10 cellular contexts compared by ENCODE assay signal in the genomic region with DNA sequence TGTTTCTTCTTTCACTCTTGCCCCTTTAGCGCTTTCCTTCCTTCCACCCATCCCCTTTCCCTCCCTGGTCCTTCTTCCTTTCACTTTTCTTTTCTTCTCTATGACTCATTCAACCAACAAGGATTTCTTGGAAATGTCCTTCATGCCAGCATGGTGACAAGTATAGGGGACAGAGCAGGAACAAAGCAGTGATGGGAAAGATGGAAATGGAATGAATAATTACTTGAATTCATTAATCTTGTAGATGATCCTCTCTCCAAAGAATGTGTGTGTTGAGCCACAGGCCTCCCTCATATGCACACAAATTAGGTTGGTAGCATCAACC. TPM values are rescaled to one million over a fixed set of nuclear protein-coding genes. Genes with fewer than 3 reads are reported as not detected.
DNase-seq lines count a peak whose midpoint lies in the region; ATAC-seq and TF ChIP-seq lines count a peak whose summit lies in the region.
"Had no signal": no experiment of that assay in that cellular context is flagged by ENCODE, and none has a peak within 500 bp of the region (broad histone marks: within the 10 kb centered on the region; RNA-seq: fewer than 3 reads in every experiment).

No MANE protein-coding gene starts in this region.

- ATAC-seq in HG03175 (IDR thresholded peaks at IDR 0.05; ENCODE audit: unreplicated experiment), result no peak
- ATAC-seq in HG02938 (IDR thresholded peaks at IDR 0.05; ENCODE audit: unreplicated experiment), result no peak

- POLR2A ChIA-PET in RWPE1 (lab: Yijun Ruan, JAX; ENCODE audit: low non-redundant PET), result interaction anchor here (0.8 kb wide), 1 partner anchor 9 kb away, joined by 3 read pairs; a partner anchor contains a TSS

- H3K27ac ChIP-seq in RWPE1, result peak overlapping the region; percentile 91

- H3K36me3 ChIP-seq in skeletal muscle satellite cell (ENCODE audit: insufficient read depth, low read length), result no peaks in the 10 kb centered on the region

- no peaks in the 10 kb centered on the region for H3K9me3 ChIP-seq in skeletal muscle satellite cell (replicated peaks; ENCODE audit: low read length)

- no peak for TF ChIP-seq CTCF in RWPE1 (conservative IDR thresholded peaks at IDR 0.05; ENCODE audit: low read depth)
- TF ChIP-seq CTCF in fibroblast of mammary gland (conservative IDR thresholded peaks at IDR 0.05; ENCODE audit: control insufficient read depth, insufficient read depth, low read depth, low read length), result no peak

- H3K27me3 ChIP-seq in skeletal muscle satellite cell (ENCODE audit: control insufficient read depth, insufficient read depth, low read length), result no peaks in the 10 kb centered on the region

- CTCF ChIA-PET in RWPE1 (lab: Yijun Ruan, JAX), result no interaction called here

- peak overlapping the region; percentile 80 for H3K4me2 ChIP-seq in skeletal muscle satellite cell (ENCODE audit: low read length)

- peaks cover 58% of the 10 kb centered on the region for H3K4me1 ChIP-seq in skeletal muscle satellite cell (ENCODE audit: control insufficient read depth, insufficient read depth, low read length)

- DNase-seq in GM04503 (ENCODE audit: low read depth) (peak; percentile 62), RWPE1 (ENCODE audit: low spot score) (no peak), fibroblast of mammary gland (ENCODE audit: low read depth) (peak; percentile 66), NCI-H1048 (lab: John Stamatoyannopoulos, UW) (no peak), NCI-H446 (lab: John Stamatoyannopoulos, UW) (no peak)
- DNase-seq: hippocampal formation; stimulated activated naive CD4-positive, alpha-beta T cell treated with Interleukin-2 at 50 U/mL for 16 hours had no signal

- H3K4me3 ChIP-seq in fibroblast of mammary gland (ENCODE audit: control insufficient read depth, low read depth, low read length), result no peak overlapping the region
- H3K4me3 ChIP-seq in skeletal muscle satellite cell (ENCODE audit: low read length), result peak overlapping the region; percentile 73

- peak overlapping the region; percentile 88 for H3K9ac ChIP-seq in skeletal muscle satellite cell (ENCODE audit: low read depth, low read length)

RNA-seq across cellular contexts. Expression of a gene that starts 1.5 kb away (rescaled TPM):
- 10.6 and 38.0 TPM in 2 replicates for total RNA-seq in skeletal muscle satellite cell (2012; rRNA removed)

RNA-seq across cellular contexts. Expression of a gene that starts 8.4 kb away (rescaled TPM):
- 2.8 TPM in 1 of 2 replicates, not detected in the other for total RNA-seq in skeletal muscle satellite cell (2012; rRNA removed)

RNA-seq across cellular contexts. Expression of a gene that starts 9.8 kb away (rescaled TPM):
- 172 and 235 TPM in 2 replicates for total RNA-seq in skeletal muscle satellite cell (2012; rRNA removed)

RNA-seq across cellular contexts. Expression of a gene that starts 16.8 kb away (rescaled TPM):
- 9.6 and 10.6 TPM in 2 replicates for total RNA-seq in skeletal muscle satellite cell (2012; rRNA removed)

RNA-seq across cellular contexts. Expression of a gene that starts 24.4 kb away (rescaled TPM):
- 33.0 and 38.9 TPM in 2 replicates for total RNA-seq in skeletal muscle satellite cell (2012; rRNA removed)

Comparison
In these comparisons a context has a peak if more than half of its experiments do, and no peak if none do; other contexts are left out.
1. DNase-seq: peak in GM04503 (single experiment) and fibroblast of mammary gland (single experiment); none in RWPE1 (single experiment), NCI-H1048 (single experiment) and NCI-H446 (0 of 2).